In genomic region chr4:82905205-82905604, GRCh38 we compare ENCODE assay signal across 9 cellular contexts. TPM values are rescaled to one million over a fixed set of nuclear protein-coding genes. Genes with fewer than 3 reads are reported as not detected.
DNase-seq lines count a peak whose midpoint lies in the region; ATAC-seq and TF ChIP-seq lines count a peak whose summit lies in the region.
"Had no signal": no experiment of that assay in that cellular context is flagged by ENCODE, and none has a peak within 500 bp of the region (broad histone marks: within the 10 kb centered on the region; RNA-seq: fewer than 3 reads in every experiment).

No MANE protein-coding gene starts in this region.

- peak; percentile 55 for DNase-seq in stimulated activated CD4-positive, alpha-beta T cell treated with anti-CD3 and anti-CD28 coated beads, Interleukin-15, amount 100 ng/mL, for 24 hours
- no peak for DNase-seq in stimulated activated CD4-positive, alpha-beta T cell treated with anti-CD3 and anti-CD28 coated beads, Interleukin-4, amount 100 ng/mL, for 1 hour
- peak in 2 of 34 experiments; percentile 10 to 16 for DNase-seq in T-cell
- peak; percentile 59 for DNase-seq in kidney glomerular epithelial cell (lab: John Stamatoyannopoulos, UW)
- DNase-seq in glutamatergic neuron: no peak
- no peak for DNase-seq in amygdala (lab: John Stamatoyannopoulos, UW)
- DNase-seq in substantia nigra (lab: John Stamatoyannopoulos, UW): no peak

- POLR2A ChIA-PET in T-cell (lab: Charles Lee): interaction anchor here (0.6 to 0.7 kb wide), 2 partner anchors 19 to 78 kb away, joined by 3 to 4 read pairs; no protein-coding TSS in a partner anchor

- H3K4me1 Mint-ChIP-seq in T-cell (peaks cover 6 to 16% (median 12%) of the 10 kb centered on the region in 3 donors), glutamatergic neuron (ENCODE audit: low read depth, unreplicated experiment) (peaks cover 2% of the 10 kb centered on the region)

- ATAC-seq in HG03045 (IDR thresholded peaks at IDR 0.05; ENCODE audit: unreplicated experiment) (peak; percentile 32), T-cell (replicated peaks in 1 of 4) (no peak)

- H3K9me3 Mint-ChIP-seq in T-cell (no peaks in the 10 kb centered on the region), glutamatergic neuron (ENCODE audit: unreplicated experiment) (no peaks in the 10 kb centered on the region)

- peaks cover 12% of the 10 kb centered on the region for H3K36me3 Mint-ChIP-seq in T-cell
- H3K36me3 Mint-ChIP-seq in glutamatergic neuron (ENCODE audit: unreplicated experiment): no peaks in the 10 kb centered on the region

- CTCF ChIA-PET in T-cell (lab: Charles Lee): no interaction called here

- H3K27me3 Mint-ChIP-seq in T-cell: no peaks in the 10 kb centered on the region
- no peaks in the 10 kb centered on the region for H3K27me3 Mint-ChIP-seq in glutamatergic neuron (ENCODE audit: unreplicated experiment)

- H3K4me3 Mint-ChIP-seq in T-cell (no peak overlapping the region), glutamatergic neuron (ENCODE audit: unreplicated experiment) (no peak overlapping the region)

- no peak overlapping the region for H3K27ac ChIP-seq in substantia nigra (ENCODE audit: low read depth, low read length, poor library complexity, severe bottlenecking)
- H3K27ac ChIP-seq: parathyroid adenoma had no signal

- peak overlapping the region; percentile 4 to 24 for H3K27ac Mint-ChIP-seq in T-cell
- H3K27ac Mint-ChIP-seq in glutamatergic neuron (ENCODE audit: unreplicated experiment): no peak overlapping the region

- TF ChIP-seq CTCF in glutamatergic neuron (IDR thresholded peaks at IDR 0.05; ENCODE audit: partially characterized antibody, unreplicated experiment): no peak

RNA-seq across cellular contexts. Expression of gene THAP9, which starts 4.7 kb away (rescaled TPM):
- total RNA-seq in T-cell (1 to 10 TPM; 2.3 to 4.1 (median 3.0) TPM), glutamatergic neuron (ENCODE audit: unreplicated experiment) (8.7 TPM)

RNA-seq across cellular contexts. Expression of gene SEC31A, which starts 14.3 kb away (rescaled TPM):
- total RNA-seq in T-cell (100 to 1,000 TPM; 107 to 146 (median 130) TPM), glutamatergic neuron (ENCODE audit: unreplicated experiment) (201 TPM)

Comparison
In these comparisons a context has a peak if more than half of its experiments do, and no peak if none do; other contexts are left out.
1. DNase-seq: peak in stimulated activated CD4-positive, alpha-beta T cell treated with anti-CD3 and anti-CD28 coated beads, Interleukin-15, amount 100 ng/mL, for 24 hours (single experiment) and kidney glomerular epithelial cell (single experiment); none in stimulated activated CD4-positive, alpha-beta T cell treated with anti-CD3 and anti-CD28 coated beads, Interleukin-4, amount 100 ng/mL, for 1 hour (single experiment), glutamatergic neuron (single experiment), amygdala (0 of 56) and substantia nigra (0 of 49).